In genomic region chr4:123583043-123583442, GRCh38 we compare ENCODE assay signal across 27 cellular contexts.
"Had no signal": no experiment of that assay in that cellular context is flagged by ENCODE, and none has a peak within 500 bp of the region (broad histone marks: within the 10 kb centered on the region; RNA-seq: fewer than 3 reads in every experiment).

No MANE protein-coding gene starts in this region.

- H3K4me3 Mint-ChIP-seq: memory B cell; naive thymus-derived CD4-positive, alpha-beta T cell; natural killer cell treated with Interleukin-12 subunit alpha and Interleukin-12 subunit beta and Interleukin-15 and Interleukin-18, amount 100 ng/mL, for 72 hours; stimulated activated memory B cell treated with anti-CD40 and anti-IgM and Interleukin-4, amounts not matched to agents 10 μg/mL and 1 μg/mL and 100 μg/mL, for 72 hours; stimulated activated naive CD8-positive, alpha-beta T cell treated with anti-CD3 and anti-CD28 coated beads, Interleukin-15, amount 100 ng/mL, for 72 hours; type B pancreatic cell had no signal

- H3K27ac ChIP-seq: left lung, pancreas, prostate gland, tibial nerve, uterus had no signal

- H3K4me1 Mint-ChIP-seq: memory B cell had no signal

- H3K9me3 ChIP-seq: pancreas, prostate gland, uterus had no signal

- H3K27me3 ChIP-seq: left lung, pancreas, tibial nerve, uterus had no signal

- H3K27ac Mint-ChIP-seq: memory B cell; naive thymus-derived CD4-positive, alpha-beta T cell; natural killer cell treated with Interleukin-12 subunit alpha and Interleukin-12 subunit beta and Interleukin-15 and Interleukin-18, amount 100 ng/mL, for 72 hours; stimulated activated memory B cell treated with anti-CD40 and anti-IgM and Interleukin-4, amounts not matched to agents 10 μg/mL and 1 μg/mL and 100 μg/mL, for 72 hours; stimulated activated naive CD8-positive, alpha-beta T cell treated with anti-CD3 and anti-CD28 coated beads, Interleukin-15, amount 100 ng/mL, for 72 hours; type B pancreatic cell had no signal

- H3K36me3 ChIP-seq: left lung, pancreas, prostate gland, tibial nerve, uterus had no signal

- H3K27me3 Mint-ChIP-seq: natural killer cell treated with Interleukin-12 subunit alpha and Interleukin-12 subunit beta and Interleukin-15 and Interleukin-18, amount 100 ng/mL, for 72 hours; stimulated activated memory B cell treated with anti-CD40 and anti-IgM and Interleukin-4, amounts not matched to agents 10 μg/mL and 1 μg/mL and 100 μg/mL, for 72 hours; stimulated activated naive CD8-positive, alpha-beta T cell treated with anti-CD3 and anti-CD28 coated beads, Interleukin-15, amount 100 ng/mL, for 72 hours; type B pancreatic cell had no signal

- DNase-seq: hippocampal formation; kidney glomerular epithelial cell; left colon; left lung; midbrain; mucosa of descending colon; naive thymus-derived CD4-positive, alpha-beta T cell; pancreas; posterior cingulate gyrus; retina; right cardiac atrium; stimulated activated CD4-positive, alpha-beta T cell treated with anti-CD3 and anti-CD28 coated beads, Interleukin-1b, Interleukin-23, amount 100 ng/mL, for 48 hours; stimulated activated CD4-positive, alpha-beta T cell treated with anti-CD3 and anti-CD28 coated beads, Interleukin-2, amount 100 ng/mL, for 48 hours; stimulated activated CD4-positive, alpha-beta T cell treated with anti-CD3 and anti-CD28 coated beads, Interleukin-4, amount 100 ng/mL, for 4 hours; stimulated activated CD8-positive, alpha-beta memory T cell treated with anti-CD3 and anti-CD28 coated beads, Interleukin-4, amount 100 ng/mL, for 48 hours; stimulated activated naive CD4-positive, alpha-beta T cell treated with Interleukin-2 at 50 U/mL for 16 hours; stimulated activated naive CD8-positive, alpha-beta T cell treated with anti-CD3 and anti-CD28 coated beads, Interleukin-15, amount 100 ng/mL, for 72 hours; substantia nigra; uterus had no signal

- H3K4me1 ChIP-seq: prostate gland, uterus had no signal

- H3K4me3 ChIP-seq: left lung, lung, mucosa of descending colon, pancreas, prostate gland, smooth muscle cell, tibial nerve, uterus had no signal
